Comparison of ENCODE assay signal across 8 cellular contexts in genomic region chr5:140114341-140115185, GRCh38.
DNase-seq lines count a peak whose midpoint lies in the region; ATAC-seq lines count a peak whose summit lies in the region.

No MANE protein-coding gene starts in this region.

- DNase-seq in NCI-H2171 treated with DMSO at 0.1 percent for 48 hours (lab: John Stamatoyannopoulos, UW) (peak; percentile 13), NCI-H2171 (lab: John Stamatoyannopoulos, UW) (no peak), NCI-H1417 (lab: John Stamatoyannopoulos, UW) (peak; percentile 50 to 69 (median 61)), medulla oblongata (ENCODE audit: extremely low spot score) (peak; percentile 42)
- DNase-seq in activated CD4-positive, alpha-beta T cell treated with anti-CD3 and anti-CD28 coated beads, Interleukin-2, amount 50 U/mL, for 1 hour = peak; percentile 23
- peak; percentile 28 for DNase-seq in effector CD4-positive, alpha-beta T cell
- DNase-seq in stimulated activated naive CD4-positive, alpha-beta T cell treated with Interleukin-2 at 50 U/mL for 16 hours (lab: John Stamatoyannopoulos, UW) = peak; percentile 49

- ATAC-seq in HG02610 (IDR thresholded peaks at IDR 0.05; ENCODE audit: unreplicated experiment) = peak; percentile 24
